Comparison of ENCODE assay signal across 12 cellular contexts in genomic region chr2:85589166-85589565, GRCh38. TPM values are rescaled to one million over a fixed set of nuclear protein-coding genes. Genes with fewer than 3 reads are reported as not detected.
DNase-seq lines count a peak whose midpoint lies in the region; TF ChIP-seq lines count a peak whose summit lies in the region.
"Had no signal": no experiment of that assay in that cellular context is flagged by ENCODE, and none has a peak within 500 bp of the region (broad histone marks: within the 10 kb centered on the region; RNA-seq: fewer than 3 reads in every experiment).

No MANE protein-coding gene starts in this region.

- no peak for TF ChIP-seq POLR2A in breast epithelium (IDR thresholded peaks at IDR 0.05)

- DNase-seq in breast epithelium (ENCODE audit: low spot score in 2 of 2) (no peak), MCF 10A (ENCODE audit: unreplicated experiment) (no peak), dermis blood vessel endothelial cell (no peak), GM20000 (ENCODE audit: low spot score) (no peak)
- DNase-seq: activated CD4-positive, alpha-beta T cell treated with anti-CD3 and anti-CD28 coated beads for 48 hours; activated effector memory CD4-positive, alpha-beta T cell treated with Interleukin-2 at 50 U/mL for 16 hours; HFFc6; midbrain had no signal

- CTCF ChIA-PET in MCF 10A (lab: Yijun Ruan, JAX): no interaction called here

- H3K9me3 ChIP-seq in breast epithelium (no peaks in the 10 kb centered on the region), neutrophil (no peaks in the 10 kb centered on the region)

- 69% methylated on average over 4 of the region's 4 CpGs for WGBS in urinary bladder

- peaks cover 17% of the 10 kb centered on the region for H3K4me1 Mint-ChIP-seq in MCF 10A (ENCODE audit: insufficient read depth, unreplicated experiment)

- H3K27me3 Mint-ChIP-seq in MCF 10A (ENCODE audit: insufficient read depth, unreplicated experiment): no peaks in the 10 kb centered on the region
- H3K27me3 Mint-ChIP-seq: progenitor cell of endocrine pancreas had no signal

- no peaks in the 10 kb centered on the region for H3K27me3 ChIP-seq in breast epithelium
- no peaks in the 10 kb centered on the region for H3K27me3 ChIP-seq in neutrophil

- H3K4me1 ChIP-seq in breast epithelium (peaks cover 8 to 26% of the 10 kb centered on the region in 2 donors), neutrophil (ENCODE audit: control insufficient read depth in 1 of 2, insufficient read depth in 1 of 2, low read depth in 1 of 2, low read length in 1 of 2) (peaks cover 67 to 81% of the 10 kb centered on the region in 2 experiments), urinary bladder (ENCODE audit: insufficient read depth) (peaks cover 5% of the 10 kb centered on the region)

- H3K36me3 Mint-ChIP-seq in MCF 10A (ENCODE audit: insufficient read depth, unreplicated experiment): no peaks in the 10 kb centered on the region
- H3K36me3 Mint-ChIP-seq: brain had no signal

- no TSS peak for BruUV-seq in MCF 10A (replicated peaks; lab: Mats Ljungman, UMichigan)

- no peak overlapping the region for H3K4me3 Mint-ChIP-seq in MCF 10A (ENCODE audit: unreplicated experiment)
- H3K4me3 Mint-ChIP-seq: HFFc6 had no signal

- H3K36me3 ChIP-seq in breast epithelium: no peaks in the 10 kb centered on the region
- no peaks in the 10 kb centered on the region for H3K36me3 ChIP-seq in neutrophil
- H3K36me3 ChIP-seq in urinary bladder (ENCODE audit: insufficient read depth): no peaks in the 10 kb centered on the region

- no peak overlapping the region for H3K27ac Mint-ChIP-seq in MCF 10A (ENCODE audit: low read depth, unreplicated experiment)

- POLR2A ChIA-PET in MCF 10A (lab: Yijun Ruan, JAX): interaction anchor here (0.9 to 1.1 kb wide), 2 partner anchors 9 to 11 kb away, joined by 3 to 4 read pairs; no protein-coding TSS in a partner anchor

- no peak for TF ChIP-seq CTCF in breast epithelium (IDR thresholded peaks at IDR 0.05)
- TF ChIP-seq CTCF in MCF 10A (IDR thresholded peaks at IDR 0.05; ENCODE audit: unreplicated experiment): no peak
- no peak for TF ChIP-seq CTCF in neutrophil (IDR thresholded peaks at IDR 0.05)
- no peak for TF ChIP-seq CTCF in GM20000 (IDR thresholded peaks at IDR 0.05; ENCODE audit: extremely low read depth, missing control alignments)

- no peak overlapping the region for H3K4me3 ChIP-seq in breast epithelium
- H3K4me3 ChIP-seq in neutrophil (ENCODE audit: low read depth in 1 of 2, low read length in 1 of 2): no peak overlapping the region
- no peak overlapping the region for H3K4me3 ChIP-seq in urinary bladder (ENCODE audit: low read depth, low read length)

- peak overlapping the region; percentile 86 to 91 for H3K27ac ChIP-seq in breast epithelium
- H3K27ac ChIP-seq in neutrophil: peak overlapping the region; percentile 79
- H3K27ac ChIP-seq in urinary bladder (ENCODE audit: low read depth): peak overlapping the region; percentile 38

- intact Hi-C loops in breast epithelium (cut with DNase I; ENCODE audit: low total_unique reads): no loop called here
- intact Hi-C loops in MCF 10A (cut with micrococcal nuclease): no loop called here

- H3K9me3 Mint-ChIP-seq in MCF 10A (ENCODE audit: unreplicated experiment): no peaks in the 10 kb centered on the region
- H3K9me3 Mint-ChIP-seq: HFFc6 had no signal

RNA-seq across cellular contexts. Expression of gene VAMP5, which starts 4.9 kb away (rescaled TPM):
- total RNA-seq in breast epithelium (10 to 100 TPM; 33.8 to 92.0 (median 50.8) TPM), MCF 10A (2022) (1.6 and 3.0 TPM in 2 replicates), urinary bladder (8.0 TPM), dermis blood vessel endothelial cell (45.3 and 132 TPM in 2 replicates)
- polyA plus RNA-seq in urinary bladder: 157 TPM

RNA-seq across cellular contexts. Expression of gene RNF181, which starts 6.4 kb away (rescaled TPM):
- total RNA-seq in breast epithelium (100 to 1,000 TPM; 131 to 243 (median 161) TPM), MCF 10A (2022) (125 and 215 TPM in 2 replicates), urinary bladder (71.6 TPM), dermis blood vessel endothelial cell (151 and 208 TPM in 2 replicates)
- 183 TPM for polyA plus RNA-seq in urinary bladder

RNA-seq across cellular contexts. Expression of gene VAMP8, which starts 11.8 kb away (rescaled TPM):
- 100 to 1,000 TPM in 1 of 3 donors, 10 to 100 TPM in 2; 23.2 to 127 (median 55.7) TPM for total RNA-seq in breast epithelium
- 49.9 and 56.0 TPM in 2 replicates for total RNA-seq in MCF 10A (2022)
- total RNA-seq in urinary bladder: 14.8 TPM
- polyA plus RNA-seq in urinary bladder: 89.9 TPM
- total RNA-seq in dermis blood vessel endothelial cell: 6.8 and 7.5 TPM in 2 replicates

RNA-seq across cellular contexts. Expression of gene TMEM150A, which starts 13.3 kb away (rescaled TPM):
- total RNA-seq in breast epithelium (10 to 100 TPM; 20.8 to 40.0 (median 22.6) TPM), MCF 10A (2022) (12.5 and 14.5 TPM in 2 replicates), urinary bladder (6.3 TPM), dermis blood vessel endothelial cell (9.4 and 12.9 TPM in 2 replicates)
- polyA plus RNA-seq in urinary bladder: 39.0 TPM

RNA-seq across cellular contexts. Expression of gene C2orf68, which starts 22.7 kb away (rescaled TPM):
- total RNA-seq in breast epithelium (10 to 100 TPM; 13.9 to 26.6 (median 16.1) TPM), MCF 10A (2022) (34.3 and 35.5 TPM in 2 replicates), urinary bladder (40.8 TPM), dermis blood vessel endothelial cell (16.9 and 24.7 TPM in 2 replicates)
- 20.0 TPM for polyA plus RNA-seq in urinary bladder

Comparison
In these comparisons a context has a peak if more than half of its experiments do, and no peak if none do; other contexts are left out.
1. H3K27ac ChIP-seq: peak in every context shown above with its lines; median percentile 88 in breast epithelium; 79 in neutrophil; 38 in urinary bladder.